Comparison of ENCODE assay signal across 8 cellular contexts in genomic region chr4:118279328-118279727, GRCh38.
DNase-seq lines count a peak whose midpoint lies in the region; ATAC-seq and TF ChIP-seq lines count a peak whose summit lies in the region.

No MANE protein-coding gene starts in this region.

- H3K4me3 ChIP-seq in CD8-positive, alpha-beta T cell (ENCODE audit: low read depth, low read length): peak overlapping the region; percentile 69
- H3K4me3 ChIP-seq in PC-9: peak overlapping the region; percentile 87
- peak overlapping the region; percentile 67 to 84 for H3K4me3 ChIP-seq in neutrophil (ENCODE audit: low read depth in 1 of 2, low read length in 1 of 2)

- no peak for TF ChIP-seq CTCF in CD8-positive, alpha-beta T cell (IDR thresholded peaks at IDR 0.05)
- TF ChIP-seq CTCF in PC-9 (conservative IDR thresholded peaks at IDR 0.05) (no peak), endothelial cell (IDR thresholded peaks at IDR 0.05; ENCODE audit: unreplicated experiment) (no peak), neutrophil (IDR thresholded peaks at IDR 0.05) (no peak)

- peak overlapping the region; percentile 94 for H3K4me3 Mint-ChIP-seq in CD8-positive, alpha-beta T cell
- H3K4me3 Mint-ChIP-seq in endothelial cell (ENCODE audit: unreplicated experiment): peak overlapping the region; percentile 97

- peaks cover 49% of the 10 kb centered on the region for H3K36me3 Mint-ChIP-seq in CD8-positive, alpha-beta T cell
- H3K36me3 Mint-ChIP-seq in endothelial cell (ENCODE audit: low read depth, unreplicated experiment): no peaks in the 10 kb centered on the region

- no peaks in the 10 kb centered on the region for H3K27me3 ChIP-seq in CD8-positive, alpha-beta T cell (ENCODE audit: insufficient read depth, low read length)
- no peaks in the 10 kb centered on the region for H3K27me3 ChIP-seq in PC-9 (ENCODE audit: insufficient read depth, low read depth)
- no peaks in the 10 kb centered on the region for H3K27me3 ChIP-seq in neutrophil

- H3K4me1 ChIP-seq in CD8-positive, alpha-beta T cell (ENCODE audit: insufficient read depth, low read length): peaks cover 29% of the 10 kb centered on the region
- peaks cover 23% of the 10 kb centered on the region for H3K4me1 ChIP-seq in PC-9 (replicated peaks; ENCODE audit: insufficient read depth)
- peaks cover 20 to 34% of the 10 kb centered on the region in 2 experiments for H3K4me1 ChIP-seq in neutrophil (ENCODE audit: control insufficient read depth in 1 of 2, insufficient read depth in 1 of 2, low read depth in 1 of 2, low read length in 1 of 2)

- H3K79me2 ChIP-seq in PC-9 (ENCODE audit: low read depth): peaks cover 27% of the 10 kb centered on the region

- H3K36me3 ChIP-seq in CD8-positive, alpha-beta T cell (ENCODE audit: insufficient read depth, low read length): peaks cover 3% of the 10 kb centered on the region
- peaks cover 20% of the 10 kb centered on the region for H3K36me3 ChIP-seq in PC-9 (ENCODE audit: low read depth)
- H3K36me3 ChIP-seq in neutrophil: no peaks in the 10 kb centered on the region

- TSS peak; percentile 71 for BruUV-seq in PC-9 (replicated peaks; lab: Mats Ljungman, UMichigan)

- H3K27ac ChIP-seq in CD8-positive, alpha-beta T cell (ENCODE audit: low read depth, low read length): peak overlapping the region; percentile 96
- peak overlapping the region; percentile 88 for H3K27ac ChIP-seq in PC-9
- peak overlapping the region; percentile 79 for H3K27ac ChIP-seq in neutrophil

- no peaks in the 10 kb centered on the region for H3K9me3 Mint-ChIP-seq in CD8-positive, alpha-beta T cell
- H3K9me3 Mint-ChIP-seq in endothelial cell (ENCODE audit: unreplicated experiment): no peaks in the 10 kb centered on the region

- no peaks in the 10 kb centered on the region for H3K9me3 ChIP-seq in CD8-positive, alpha-beta T cell (ENCODE audit: low read length)
- H3K9me3 ChIP-seq in PC-9 (ENCODE audit: insufficient read depth, low read depth) (no peaks in the 10 kb centered on the region), neutrophil (no peaks in the 10 kb centered on the region)

- no peak overlapping the region for H2AFZ ChIP-seq in PC-9

- peak overlapping the region; percentile 75 for H3K4me2 ChIP-seq in PC-9

- CTCF ChIA-PET in CD8-positive, alpha-beta T cell (lab: Charles Lee): interaction anchor here (0.8 to 1.1 kb wide), 2 partner anchors 13 to 33 kb away, joined by 3 to 5 read pairs; no protein-coding TSS in a partner anchor
- CTCF ChIA-PET in PC-9 (lab: Charles Lee): no interaction called here

- H3F3A ChIP-seq in PC-9 (ENCODE audit: insufficient read depth, low read depth): peaks cover 46% of the 10 kb centered on the region

- no peaks in the 10 kb centered on the region for H3K9me2 ChIP-seq in PC-9 (ENCODE audit: insufficient read depth)

- H3K27me3 Mint-ChIP-seq in CD8-positive, alpha-beta T cell (ENCODE audit: low read depth): no peaks in the 10 kb centered on the region
- H3K27me3 Mint-ChIP-seq in endothelial cell (ENCODE audit: unreplicated experiment): peaks cover 4% of the 10 kb centered on the region

- peaks cover 59% of the 10 kb centered on the region for H3K4me1 Mint-ChIP-seq in CD8-positive, alpha-beta T cell (ENCODE audit: low read depth)
- H3K4me1 Mint-ChIP-seq in endothelial cell (ENCODE audit: unreplicated experiment): peaks cover 16% of the 10 kb centered on the region

- DNase-seq in CD8-positive, alpha-beta T cell: peak in 1 of 7 experiments; percentile 18
- DNase-seq in PC-9 (no peak), endothelial cell (ENCODE audit: low spot score) (no peak), head of caudate nucleus (no peak), HuH-7.5 (ENCODE audit: low spot score) (no peak), putamen (ENCODE audit: low spot score) (no peak)

- intact Hi-C loops in CD8-positive, alpha-beta T cell (cut with DNase I, micrococcal nuclease): loop anchor here (2.0 to 10.0 kb wide), 4 partner anchors 557 to 1348 kb away; partner anchors contain the start of genes PDE5A (in 1 of the 2), SEC24D (in 1 of the 2) and USP53 (in 1 of the 2)
- intact Hi-C loops in PC-9 (cut with micrococcal nuclease; ENCODE audit: unreplicated experiment): no loop called here
- intact Hi-C loops in head of caudate nucleus (cut with DNase I): no loop called here

- H4K20me1 ChIP-seq in PC-9 (ENCODE audit: insufficient read depth): peaks cover 6% of the 10 kb centered on the region

- POLR2A ChIA-PET in CD8-positive, alpha-beta T cell (lab: Charles Lee): interaction anchor here (0.8 to 1.0 kb wide), 2 partner anchors 9 to 13 kb away, joined by 3 read pairs; no protein-coding TSS in a partner anchor
- POLR2A ChIA-PET in PC-9 (lab: Charles Lee; ENCODE audit: unreplicated experiment): no interaction called here

- peak overlapping the region; percentile 99 for H3K27ac Mint-ChIP-seq in CD8-positive, alpha-beta T cell
- peak overlapping the region; percentile 40 for H3K27ac Mint-ChIP-seq in endothelial cell (ENCODE audit: unreplicated experiment)

- ATAC-seq in CD8-positive, alpha-beta T cell: no peak
- no peak for ATAC-seq in HG03280 (IDR thresholded peaks at IDR 0.05; ENCODE audit: unreplicated experiment)

Comparison
In these comparisons a context has a peak if more than half of its experiments do, and no peak if none do; other contexts are left out.
1. intact Hi-C loops: an anchor here in CD8-positive, alpha-beta T cell (2.0 to 10.0 kb wide); none called in PC-9 and head of caudate nucleus.